In the genomic region with DNA sequence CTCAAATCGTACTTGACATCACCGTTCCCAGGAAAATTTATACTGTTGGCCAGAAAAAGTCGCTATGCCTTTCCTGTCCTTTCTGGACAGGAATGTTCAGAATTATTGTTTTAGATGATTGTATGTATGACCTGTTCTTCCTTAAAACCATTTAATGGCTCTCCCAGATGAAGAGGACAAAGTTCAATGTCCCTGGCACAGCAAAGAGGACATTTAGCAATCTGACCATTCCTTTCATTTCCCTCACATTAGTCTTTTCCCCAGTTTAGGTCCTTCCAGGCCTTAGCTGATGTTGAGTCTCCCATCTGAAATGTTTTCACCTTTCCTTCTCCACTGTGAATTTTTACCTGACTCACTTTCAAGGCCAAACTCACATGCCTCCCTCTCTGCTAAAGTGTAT, we compare ENCODE assay signal across 19 cellular contexts.
"Had no signal": no experiment of that assay in that cellular context is flagged by ENCODE, and none has a peak within 500 bp of the region (broad histone marks: within the 10 kb centered on the region; RNA-seq: fewer than 3 reads in every experiment).

No MANE protein-coding gene starts in this region.

- H3K4me3 ChIP-seq: heart left ventricle, left lung, prostate gland, right atrium auricular region, smooth muscle cell, upper lobe of left lung had no signal

- DNase-seq: activated CD4-positive, alpha-beta T cell treated with anti-CD3 and anti-CD28 coated beads, Interleukin-2, amount 10 ng/mL, durations not matched to agents 7 days and 5 days; activated CD4-positive, CD25-positive, alpha-beta regulatory T cell treated with anti-CD3 and anti-CD28 coated beads, Interleukin-2, amount 50 U/mL, for 72 hours; activated CD8-positive, alpha-beta T cell treated with anti-CD3 and anti-CD28 coated beads for 36 hours; activated gamma-delta T cell; activated naive CD4-positive, alpha-beta T cell treated with anti-CD3 and anti-CD28 coated beads, Interleukin-2, amount 50 U/mL, for 16 hours; activated naive CD8-positive, alpha-beta T cell treated with anti-CD3 and anti-CD28 coated beads, Interleukin-2, amount 50 U/mL, for 24 hours; anterior cingulate cortex; effector CD8-positive, alpha-beta T cell; heart left ventricle; kidney; left lung; mammary epithelial cell; stimulated activated CD4-positive, alpha-beta T cell treated with anti-CD3 and anti-CD28 coated beads, Interleukin-15, amount 100 ng/mL, for 24 hours; stimulated activated naive B cell treated with anti-CD40 and anti-IgM and Interleukin-4, amounts not matched to agents 10 μg/mL and 1 μg/mL and 100 μg/mL, for 72 hours; upper lobe of left lung; WERI-Rb-1 had no signal
